ENCODE assay signal across 3 cellular contexts in genomic region chr14:21311614-21312013, GRCh38.
TF ChIP-seq lines count a peak whose summit lies in the region.

No MANE protein-coding gene starts in this region.

TF ChIP-seq in GM23338, 12 proteins besides CTCF, POLR2A, EP300 and RAD21:
- no peak for TF ChIP-seq EZH2phosphoT487 (IDR thresholded peaks at IDR 0.05; ENCODE audit: unreplicated experiment)
- TF ChIP-seq ZNF462 (CRISPR knock-in tag; IDR thresholded peaks at IDR 0.05) = no peak
- TF ChIP-seq ETS1 (IDR thresholded peaks at IDR 0.05) = no peak
- no peak for TF ChIP-seq EZH2 (IDR thresholded peaks at IDR 0.05; ENCODE audit: low read depth, unreplicated experiment)

TF ChIP-seq in HEK293T, 16 proteins besides CTCF, POLR2A, EP300 and RAD21:
- no peak for TF ChIP-seq ARNT (IDR thresholded peaks at IDR 0.05)
- TF ChIP-seq PKNOX1 (IDR thresholded peaks at IDR 0.05) = peak; percentile 34; the same call in 1 of the 2 replicates

TF ChIP-seq in K562, 482 proteins besides CTCF, POLR2A, EP300 and RAD21:
- TF ChIP-seq RAD51 (IDR thresholded peaks at IDR 0.05; ENCODE audit: borderline replicate concordance, low read depth) (no peak), MEIS2 (IDR thresholded peaks at IDR 0.05; ENCODE audit: partially characterized antibody) (peak; percentile 36), ZBED1 (IDR thresholded peaks at IDR 0.05) (no peak), ASH1L (IDR thresholded peaks at IDR 0.05; ENCODE audit: borderline replicate concordance, low read depth, partially characterized antibody) (no peak), BDP1 (IDR thresholded peaks at IDR 0.05; ENCODE audit: insufficient read depth, insufficient read length) (no peak), PKNOX1 (IDR thresholded peaks at IDR 0.05) (0 out of 2 replicates have a peak, but pooled peaks have one; percentile 22), AFF4 (CRISPR knock-in tag; IDR thresholded peaks at IDR 0.05) (no peak), HDAC1 (IDR thresholded peaks at IDR 0.05) (no peak), ZNF316 (IDR thresholded peaks at IDR 0.05) (no peak), NFIC (IDR thresholded peaks at IDR 0.05) (no peak), ZNF644 (tag; IDR thresholded peaks at IDR 0.05; ENCODE audit: low read depth) (no peak), ZNF175 (CRISPR knock-in tag; IDR thresholded peaks at IDR 0.05; ENCODE audit: low read depth) (no peak)
